In genomic region chr11:1628506-1629325, GRCh38 we compare ENCODE assay signal across 8 cellular contexts. TPM values are rescaled to one million over a fixed set of nuclear protein-coding genes. Genes with fewer than 3 reads are reported as not detected.
DNase-seq lines count a peak whose midpoint lies in the region; ATAC-seq, FAIRE-seq and TF ChIP-seq lines count a peak whose summit lies in the region.

No MANE protein-coding gene starts in this region.

- no peak overlapping the region for H3K4me3 ChIP-seq in bronchial epithelial cell (ENCODE audit: low read depth, low read length)

- peak; percentile 83 for FAIRE-seq in bronchial epithelial cell (lab: Jason Lieb, UNC)

- peak; percentile 92 for TF ChIP-seq CTCF in bronchial epithelial cell (IDR thresholded peaks at IDR 0.05; ENCODE audit: insufficient read depth, low read length, severe bottlenecking)

- peaks cover 14% of the 10 kb centered on the region for H3K27me3 ChIP-seq in bronchial epithelial cell (ENCODE audit: control insufficient read depth, insufficient read depth, low read length)

- peak; percentile 27 for DNase-seq in DMS153 treated with DMSO at 0.1 percent for 48 hours (lab: John Stamatoyannopoulos, UW; ENCODE audit: unreplicated experiment)
- DNase-seq in KBM-7 = peak; percentile 56
- no peak for DNase-seq in bronchial epithelial cell (ENCODE audit: low read depth)
- peak; percentile 81 for DNase-seq in left kidney (ENCODE audit: low read depth, low spot score)
- DNase-seq in stimulated activated CD4-positive, alpha-beta T cell treated with anti-CD3 and anti-CD28 coated beads, TNF-alpha, amount 100 ng/mL, for 4 hours (ENCODE audit: low read depth in 3 of 3) = peak; percentile 14 to 40 (median 33)

- peak; percentile 65 to 72 for ATAC-seq in activated CD4-positive, CD25-positive, alpha-beta regulatory T cell treated with anti-CD3 and anti-CD28 coated beads, Interleukin-2, amount 50 U/mL, for 24 hours
- ATAC-seq in HG03108 (IDR thresholded peaks at IDR 0.05; ENCODE audit: unreplicated experiment) (no peak), GM18517 (IDR thresholded peaks at IDR 0.05; ENCODE audit: unreplicated experiment) (no peak)

- in situ Hi-C loops in KBM-7 (cut with MboI; ENCODE audit: low pct_unique_long_range_greater_than_20kb, low sequenced_read_pairs) = no loop called here

- no peaks in the 10 kb centered on the region for H3K36me3 ChIP-seq in bronchial epithelial cell (ENCODE audit: control insufficient read depth, insufficient read depth, low read length)

RNA-seq across cellular contexts. Expression of gene KRTAP5-5, which starts 0.9 kb away (rescaled TPM):
- not detected in 2 replicates for total RNA-seq in bronchial epithelial cell

RNA-seq across cellular contexts. Expression of gene KRTAP5-4, which starts 6.8 kb away (rescaled TPM):
- total RNA-seq in bronchial epithelial cell = not detected in 2 replicates

RNA-seq across cellular contexts. Expression of gene KRTAP5-3, which starts 20.5 kb away (rescaled TPM):
- total RNA-seq in bronchial epithelial cell = not detected in 2 replicates

RNA-seq across cellular contexts. Expression of gene KRTAP5-2, which starts 30.6 kb away (rescaled TPM):
- total RNA-seq in bronchial epithelial cell = not detected in 2 replicates

RNA-seq across cellular contexts. Expression of gene KRTAP5-1, which starts 43.6 kb away (rescaled TPM):
- not detected in 2 replicates for total RNA-seq in bronchial epithelial cell

Comparison
In these comparisons a context has a peak if more than half of its experiments do, and no peak if none do; other contexts are left out.
1. ATAC-seq: peak in activated CD4-positive, CD25-positive, alpha-beta regulatory T cell treated with anti-CD3 and anti-CD28 coated beads, Interleukin-2, amount 50 U/mL, for 24 hours (2 of 2); none in HG03108 (single experiment) and GM18517 (single experiment).